1 cellular context compared by ENCODE assay signal in the genomic region with DNA sequence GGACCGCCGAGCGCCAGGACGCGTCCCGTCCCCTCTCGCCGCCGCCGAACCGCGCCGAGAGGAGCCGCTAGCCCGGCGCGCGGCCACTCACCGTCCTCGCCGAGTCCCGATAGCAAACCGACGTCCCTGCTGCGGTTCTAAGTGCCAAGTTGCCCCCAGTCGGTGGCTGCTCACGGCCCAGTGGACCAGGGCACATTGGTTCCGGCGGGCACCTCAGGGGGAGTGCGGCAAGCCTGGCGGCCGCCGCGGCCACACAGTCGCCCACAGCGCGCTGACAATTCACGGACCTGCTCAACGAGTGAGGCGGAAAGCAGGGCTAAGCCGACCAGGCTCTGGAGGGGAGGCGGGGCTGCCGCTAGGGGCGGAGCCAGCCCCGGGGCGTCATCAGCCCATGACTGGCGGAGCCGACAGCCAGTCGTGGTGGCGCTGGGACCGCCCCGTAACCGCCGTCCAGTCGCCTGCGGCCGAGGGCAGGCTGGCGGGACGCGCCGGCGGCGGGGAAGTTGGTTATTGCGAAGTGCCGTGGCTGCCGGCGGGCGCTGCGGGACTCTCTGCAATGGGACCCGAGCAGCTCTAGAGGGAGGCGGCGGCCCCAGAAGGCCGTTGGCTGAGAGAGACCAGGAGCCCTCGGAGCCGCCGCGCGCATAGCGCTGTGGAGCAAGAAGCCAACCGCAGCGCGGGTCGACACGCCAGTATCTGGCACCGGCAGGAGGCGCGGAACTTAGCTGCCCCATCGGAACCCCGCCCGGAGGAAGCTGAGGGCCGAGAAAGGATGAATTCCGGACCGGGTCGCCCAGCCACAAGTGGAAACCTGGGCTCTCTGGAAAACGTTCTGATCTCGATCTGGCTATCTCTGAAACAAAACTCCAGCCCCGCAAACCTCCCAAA.
A peak's percentile ranks its signal among the peaks of the same experiment; 100 is the strongest.
TF ChIP-seq lines count a peak whose summit lies in the region.

A gene with protein sequence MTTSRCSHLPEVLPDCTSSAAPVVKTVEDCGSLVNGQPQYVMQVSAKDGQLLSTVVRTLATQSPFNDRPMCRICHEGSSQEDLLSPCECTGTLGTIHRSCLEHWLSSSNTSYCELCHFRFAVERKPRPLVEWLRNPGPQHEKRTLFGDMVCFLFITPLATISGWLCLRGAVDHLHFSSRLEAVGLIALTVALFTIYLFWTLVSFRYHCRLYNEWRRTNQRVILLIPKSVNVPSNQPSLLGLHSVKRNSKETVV (minus strand): TSS at position 300 of the 888 bp plus-strand sequence. CDS start 112,387 bp downstream, outside the sequence.

TF ChIP-seq in K562, 482 proteins besides CTCF, POLR2A, EP300 and RAD21 (continued from another document and continues in another):
- TF ChIP-seq GABPB1 (CRISPR knock-in tag; IDR thresholded peaks at IDR 0.05) (peak; percentile 81), ZNF695 (CRISPR knock-in tag; IDR thresholded peaks at IDR 0.05) (no peak), FOXJ2 (tag; IDR thresholded peaks at IDR 0.05) (no peak), PHTF2 (CRISPR knock-in tag; IDR thresholded peaks at IDR 0.05) (no peak), MEF2A (IDR thresholded peaks at IDR 0.05; ENCODE audit: control insufficient read depth, low read depth, low read length) (no peak), ZNF384 (IDR thresholded peaks at IDR 0.05; ENCODE audit: low read depth, low read length) (no peak), ZNF3 (CRISPR knock-in tag; IDR thresholded peaks at IDR 0.05) (no peak), KLF1 (tag; IDR thresholded peaks at IDR 0.05) (no peak), FOXK1 (CRISPR knock-in tag; IDR thresholded peaks at IDR 0.05; ENCODE audit: borderline replicate concordance) (no peak), HSF4 (CRISPR knock-in tag; IDR thresholded peaks at IDR 0.05; ENCODE audit: borderline replicate concordance) (no peak), SMARCA5 (IDR thresholded peaks at IDR 0.05) (no peak), NR2C2 (CRISPR knock-in tag; IDR thresholded peaks at IDR 0.05) (peak; percentile 54; the same call in 1 of the 2 replicates), NR2C2 (tag; IDR thresholded peaks at IDR 0.05) (no peak), HMG20A (CRISPR knock-in tag; conservative IDR thresholded peaks at IDR 0.05) (no peak), ZNF57 (CRISPR knock-in tag; IDR thresholded peaks at IDR 0.05) (no peak), ZNF436 (CRISPR knock-in tag; IDR thresholded peaks at IDR 0.05) (no peak), TCF3 (CRISPR knock-in tag; IDR thresholded peaks at IDR 0.05) (peak; percentile 29; the same call in 1 of the 2 replicates), SRSF1 (IDR thresholded peaks at IDR 0.05; ENCODE audit: low read depth, low read length) (no peak), PTBP1 (IDR thresholded peaks at IDR 0.05; ENCODE audit: low read depth, low read length) (no peak), RFX5 (IDR thresholded peaks at IDR 0.05; ENCODE audit: low read depth, low read length) (no peak), RBM25 (IDR thresholded peaks at IDR 0.05; ENCODE audit: low read depth, low read length, severe bottlenecking) (peak; percentile 99), RBM15 (IDR thresholded peaks at IDR 0.05; ENCODE audit: insufficient read depth, low read length) (no peak), ZNF408 (CRISPR knock-in tag; IDR thresholded peaks at IDR 0.05; ENCODE audit: low read depth) (no peak), ZKSCAN1 (IDR thresholded peaks at IDR 0.05; ENCODE audit: low read depth, low read length) (no peak), NCOR1 (IDR thresholded peaks at IDR 0.05) (no peak), ZFP1 (CRISPR knock-in tag; IDR thresholded peaks at IDR 0.05) (no peak), LEF1 (IDR thresholded peaks at IDR 0.05) (no peak), TAL1 (IDR thresholded peaks at IDR 0.05) (no peak), PCBP2 (IDR thresholded peaks at IDR 0.05; ENCODE audit: low read depth, low read length, poor library complexity, severe bottlenecking) (no peak), ZZZ3 (IDR thresholded peaks at IDR 0.05) (no peak), ZNF134 (CRISPR knock-in tag; conservative IDR thresholded peaks at IDR 0.05) (no peak)
- TF ChIP-seq, protein P1, sequence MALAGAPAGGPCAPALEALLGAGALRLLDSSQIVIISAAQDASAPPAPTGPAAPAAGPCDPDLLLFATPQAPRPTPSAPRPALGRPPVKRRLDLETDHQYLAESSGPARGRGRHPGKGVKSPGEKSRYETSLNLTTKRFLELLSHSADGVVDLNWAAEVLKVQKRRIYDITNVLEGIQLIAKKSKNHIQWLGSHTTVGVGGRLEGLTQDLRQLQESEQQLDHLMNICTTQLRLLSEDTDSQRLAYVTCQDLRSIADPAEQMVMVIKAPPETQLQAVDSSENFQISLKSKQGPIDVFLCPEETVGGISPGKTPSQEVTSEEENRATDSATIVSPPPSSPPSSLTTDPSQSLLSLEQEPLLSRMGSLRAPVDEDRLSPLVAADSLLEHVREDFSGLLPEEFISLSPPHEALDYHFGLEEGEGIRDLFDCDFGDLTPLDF (CRISPR knock-in tag; IDR thresholded peaks at IDR 0.05), result no peak; the same call in 1 of the 2 replicates
- TF ChIP-seq, protein P2, sequence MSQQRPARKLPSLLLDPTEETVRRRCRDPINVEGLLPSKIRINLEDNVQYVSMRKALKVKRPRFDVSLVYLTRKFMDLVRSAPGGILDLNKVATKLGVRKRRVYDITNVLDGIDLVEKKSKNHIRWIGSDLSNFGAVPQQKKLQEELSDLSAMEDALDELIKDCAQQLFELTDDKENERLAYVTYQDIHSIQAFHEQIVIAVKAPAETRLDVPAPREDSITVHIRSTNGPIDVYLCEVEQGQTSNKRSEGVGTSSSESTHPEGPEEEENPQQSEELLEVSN (IDR thresholded peaks at IDR 0.05; ENCODE audit: borderline replicate concordance in 1 of 2, extremely low read depth in 1 of 2, insufficient read depth in 1 of 2, insufficient read length in 1 of 2, low read depth in 1 of 2, low read length in 1 of 2, poor library complexity in 1 of 2, severe bottlenecking in 1 of 2), result peak; percentile 83 to 97
- TF ChIP-seq, protein P3, sequence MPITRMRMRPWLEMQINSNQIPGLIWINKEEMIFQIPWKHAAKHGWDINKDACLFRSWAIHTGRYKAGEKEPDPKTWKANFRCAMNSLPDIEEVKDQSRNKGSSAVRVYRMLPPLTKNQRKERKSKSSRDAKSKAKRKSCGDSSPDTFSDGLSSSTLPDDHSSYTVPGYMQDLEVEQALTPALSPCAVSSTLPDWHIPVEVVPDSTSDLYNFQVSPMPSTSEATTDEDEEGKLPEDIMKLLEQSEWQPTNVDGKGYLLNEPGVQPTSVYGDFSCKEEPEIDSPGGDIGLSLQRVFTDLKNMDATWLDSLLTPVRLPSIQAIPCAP (CRISPR knock-in tag; IDR thresholded peaks at IDR 0.05; ENCODE audit: borderline replicate concordance), result peak; percentile 31; the same call in 1 of the 2 replicates
- TF ChIP-seq, protein P4, sequence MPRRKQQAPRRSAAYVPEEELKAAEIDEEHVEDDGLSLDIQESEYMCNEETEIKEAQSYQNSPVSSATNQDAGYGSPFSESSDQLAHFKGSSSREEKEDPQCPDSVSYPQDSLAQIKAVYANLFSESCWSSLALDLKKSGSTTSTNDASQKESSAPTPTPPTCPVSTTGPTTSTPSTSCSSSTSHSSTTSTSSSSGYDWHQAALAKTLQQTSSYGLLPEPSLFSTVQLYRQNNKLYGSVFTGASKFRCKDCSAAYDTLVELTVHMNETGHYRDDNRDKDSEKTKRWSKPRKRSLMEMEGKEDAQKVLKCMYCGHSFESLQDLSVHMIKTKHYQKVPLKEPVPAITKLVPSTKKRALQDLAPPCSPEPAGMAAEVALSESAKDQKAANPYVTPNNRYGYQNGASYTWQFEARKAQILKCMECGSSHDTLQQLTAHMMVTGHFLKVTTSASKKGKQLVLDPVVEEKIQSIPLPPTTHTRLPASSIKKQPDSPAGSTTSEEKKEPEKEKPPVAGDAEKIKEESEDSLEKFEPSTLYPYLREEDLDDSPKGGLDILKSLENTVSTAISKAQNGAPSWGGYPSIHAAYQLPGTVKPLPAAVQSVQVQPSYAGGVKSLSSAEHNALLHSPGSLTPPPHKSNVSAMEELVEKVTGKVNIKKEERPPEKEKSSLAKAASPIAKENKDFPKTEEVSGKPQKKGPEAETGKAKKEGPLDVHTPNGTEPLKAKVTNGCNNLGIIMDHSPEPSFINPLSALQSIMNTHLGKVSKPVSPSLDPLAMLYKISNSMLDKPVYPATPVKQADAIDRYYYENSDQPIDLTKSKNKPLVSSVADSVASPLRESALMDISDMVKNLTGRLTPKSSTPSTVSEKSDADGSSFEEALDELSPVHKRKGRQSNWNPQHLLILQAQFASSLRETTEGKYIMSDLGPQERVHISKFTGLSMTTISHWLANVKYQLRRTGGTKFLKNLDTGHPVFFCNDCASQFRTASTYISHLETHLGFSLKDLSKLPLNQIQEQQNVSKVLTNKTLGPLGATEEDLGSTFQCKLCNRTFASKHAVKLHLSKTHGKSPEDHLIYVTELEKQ (CRISPR knock-in tag; IDR thresholded peaks at IDR 0.05), result no peak
- TF ChIP-seq, protein P5, sequence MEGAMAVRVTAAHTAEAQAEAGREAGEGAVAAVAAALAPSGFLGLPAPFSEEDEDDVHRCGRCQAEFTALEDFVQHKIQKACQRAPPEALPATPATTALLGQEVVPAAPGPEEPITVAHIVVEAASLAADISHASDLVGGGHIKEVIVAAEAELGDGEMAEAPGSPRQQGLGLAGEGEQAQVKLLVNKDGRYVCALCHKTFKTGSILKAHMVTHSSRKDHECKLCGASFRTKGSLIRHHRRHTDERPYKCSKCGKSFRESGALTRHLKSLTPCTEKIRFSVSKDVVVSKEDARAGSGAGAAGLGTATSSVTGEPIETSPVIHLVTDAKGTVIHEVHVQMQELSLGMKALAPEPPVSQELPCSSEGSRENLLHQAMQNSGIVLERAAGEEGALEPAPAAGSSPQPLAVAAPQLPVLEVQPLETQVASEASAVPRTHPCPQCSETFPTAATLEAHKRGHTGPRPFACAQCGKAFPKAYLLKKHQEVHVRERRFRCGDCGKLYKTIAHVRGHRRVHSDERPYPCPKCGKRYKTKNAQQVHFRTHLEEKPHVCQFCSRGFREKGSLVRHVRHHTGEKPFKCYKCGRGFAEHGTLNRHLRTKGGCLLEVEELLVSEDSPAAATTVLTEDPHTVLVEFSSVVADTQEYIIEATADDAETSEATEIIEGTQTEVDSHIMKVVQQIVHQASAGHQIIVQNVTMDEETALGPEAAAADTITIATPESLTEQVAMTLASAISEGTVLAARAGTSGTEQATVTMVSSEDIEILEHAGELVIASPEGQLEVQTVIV (CRISPR knock-in tag; IDR thresholded peaks at IDR 0.05; ENCODE audit: borderline replicate concordance), result no peak
- TF ChIP-seq, protein P6, sequence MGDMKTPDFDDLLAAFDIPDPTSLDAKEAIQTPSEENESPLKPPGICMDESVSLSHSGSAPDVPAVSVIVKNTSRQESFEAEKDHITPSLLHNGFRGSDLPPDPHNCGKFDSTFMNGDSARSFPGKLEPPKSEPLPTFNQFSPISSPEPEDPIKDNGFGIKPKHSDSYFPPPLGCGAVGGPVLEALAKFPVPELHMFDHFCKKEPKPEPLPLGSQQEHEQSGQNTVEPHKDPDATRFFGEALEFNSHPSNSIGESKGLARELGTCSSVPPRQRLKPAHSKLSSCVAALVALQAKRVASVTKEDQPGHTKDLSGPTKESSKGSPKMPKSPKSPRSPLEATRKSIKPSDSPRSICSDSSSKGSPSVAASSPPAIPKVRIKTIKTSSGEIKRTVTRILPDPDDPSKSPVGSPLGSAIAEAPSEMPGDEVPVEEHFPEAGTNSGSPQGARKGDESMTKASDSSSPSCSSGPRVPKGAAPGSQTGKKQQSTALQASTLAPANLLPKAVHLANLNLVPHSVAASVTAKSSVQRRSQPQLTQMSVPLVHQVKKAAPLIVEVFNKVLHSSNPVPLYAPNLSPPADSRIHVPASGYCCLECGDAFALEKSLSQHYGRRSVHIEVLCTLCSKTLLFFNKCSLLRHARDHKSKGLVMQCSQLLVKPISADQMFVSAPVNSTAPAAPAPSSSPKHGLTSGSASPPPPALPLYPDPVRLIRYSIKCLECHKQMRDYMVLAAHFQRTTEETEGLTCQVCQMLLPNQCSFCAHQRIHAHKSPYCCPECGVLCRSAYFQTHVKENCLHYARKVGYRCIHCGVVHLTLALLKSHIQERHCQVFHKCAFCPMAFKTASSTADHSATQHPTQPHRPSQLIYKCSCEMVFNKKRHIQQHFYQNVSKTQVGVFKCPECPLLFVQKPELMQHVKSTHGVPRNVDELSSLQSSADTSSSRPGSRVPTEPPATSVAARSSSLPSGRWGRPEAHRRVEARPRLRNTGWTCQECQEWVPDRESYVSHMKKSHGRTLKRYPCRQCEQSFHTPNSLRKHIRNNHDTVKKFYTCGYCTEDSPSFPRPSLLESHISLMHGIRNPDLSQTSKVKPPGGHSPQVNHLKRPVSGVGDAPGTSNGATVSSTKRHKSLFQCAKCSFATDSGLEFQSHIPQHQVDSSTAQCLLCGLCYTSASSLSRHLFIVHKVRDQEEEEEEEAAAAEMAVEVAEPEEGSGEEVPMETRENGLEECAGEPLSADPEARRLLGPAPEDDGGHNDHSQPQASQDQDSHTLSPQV (IDR thresholded peaks at IDR 0.05), result 0 out of 2 replicates have a peak, but pooled peaks have one; percentile 34
- TF ChIP-seq, protein P7, sequence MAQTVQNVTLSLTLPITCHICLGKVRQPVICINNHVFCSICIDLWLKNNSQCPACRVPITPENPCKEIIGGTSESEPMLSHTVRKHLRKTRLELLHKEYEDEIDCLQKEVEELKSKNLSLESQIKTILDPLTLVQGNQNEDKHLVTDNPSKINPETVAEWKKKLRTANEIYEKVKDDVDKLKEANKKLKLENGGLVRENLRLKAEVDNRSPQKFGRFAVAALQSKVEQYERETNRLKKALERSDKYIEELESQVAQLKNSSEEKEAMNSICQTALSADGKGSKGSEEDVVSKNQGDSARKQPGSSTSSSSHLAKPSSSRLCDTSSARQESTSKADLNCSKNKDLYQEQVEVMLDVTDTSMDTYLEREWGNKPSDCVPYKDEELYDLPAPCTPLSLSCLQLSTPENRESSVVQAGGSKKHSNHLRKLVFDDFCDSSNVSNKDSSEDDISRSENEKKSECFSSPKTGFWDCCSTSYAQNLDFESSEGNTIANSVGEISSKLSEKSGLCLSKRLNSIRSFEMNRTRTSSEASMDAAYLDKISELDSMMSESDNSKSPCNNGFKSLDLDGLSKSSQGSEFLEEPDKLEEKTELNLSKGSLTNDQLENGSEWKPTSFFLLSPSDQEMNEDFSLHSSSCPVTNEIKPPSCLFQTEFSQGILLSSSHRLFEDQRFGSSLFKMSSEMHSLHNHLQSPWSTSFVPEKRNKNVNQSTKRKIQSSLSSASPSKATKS (CRISPR knock-in tag; IDR thresholded peaks at IDR 0.05), result no peak
- TF ChIP-seq, protein P8, sequence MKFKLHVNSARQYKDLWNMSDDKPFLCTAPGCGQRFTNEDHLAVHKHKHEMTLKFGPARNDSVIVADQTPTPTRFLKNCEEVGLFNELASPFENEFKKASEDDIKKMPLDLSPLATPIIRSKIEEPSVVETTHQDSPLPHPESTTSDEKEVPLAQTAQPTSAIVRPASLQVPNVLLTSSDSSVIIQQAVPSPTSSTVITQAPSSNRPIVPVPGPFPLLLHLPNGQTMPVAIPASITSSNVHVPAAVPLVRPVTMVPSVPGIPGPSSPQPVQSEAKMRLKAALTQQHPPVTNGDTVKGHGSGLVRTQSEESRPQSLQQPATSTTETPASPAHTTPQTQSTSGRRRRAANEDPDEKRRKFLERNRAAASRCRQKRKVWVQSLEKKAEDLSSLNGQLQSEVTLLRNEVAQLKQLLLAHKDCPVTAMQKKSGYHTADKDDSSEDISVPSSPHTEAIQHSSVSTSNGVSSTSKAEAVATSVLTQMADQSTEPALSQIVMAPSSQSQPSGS (CRISPR knock-in tag; IDR thresholded peaks at IDR 0.05), result no peak; the same call in 1 of the 2 replicates
- TF ChIP-seq, protein P9, sequence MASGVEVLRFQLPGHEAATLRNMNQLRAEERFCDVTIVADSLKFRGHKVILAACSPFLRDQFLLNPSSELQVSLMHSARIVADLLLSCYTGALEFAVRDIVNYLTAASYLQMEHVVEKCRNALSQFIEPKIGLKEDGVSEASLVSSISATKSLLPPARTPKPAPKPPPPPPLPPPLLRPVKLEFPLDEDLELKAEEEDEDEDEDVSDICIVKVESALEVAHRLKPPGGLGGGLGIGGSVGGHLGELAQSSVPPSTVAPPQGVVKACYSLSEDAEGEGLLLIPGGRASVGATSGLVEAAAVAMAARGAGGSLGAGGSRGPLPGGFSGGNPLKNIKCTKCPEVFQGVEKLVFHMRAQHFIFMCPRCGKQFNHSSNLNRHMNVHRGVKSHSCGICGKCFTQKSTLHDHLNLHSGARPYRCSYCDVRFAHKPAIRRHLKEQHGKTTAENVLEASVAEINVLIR (CRISPR knock-in tag; IDR thresholded peaks at IDR 0.05), result peak; percentile 61
